Comparison of ENCODE assay signal across 8 cellular contexts in genomic region chr12:48814313-48815280, GRCh38. TPM values are rescaled to one million over a fixed set of nuclear protein-coding genes. Genes with fewer than 3 reads are reported as not detected.
A peak's percentile ranks its signal among the peaks of the same experiment; 100 is the strongest.
DNase-seq lines count a peak whose midpoint lies in the region; ATAC-seq, FAIRE-seq and TF ChIP-seq lines count a peak whose summit lies in the region.

No MANE protein-coding gene starts in this region.

- H3K27me3 Mint-ChIP-seq in activated naive CD4-positive, alpha-beta T cell treated with anti-CD3 and anti-CD28 coated beads for 36 hours (ENCODE audit: low read depth), result peaks cover 15% of the 10 kb centered on the region

- no peaks in the 10 kb centered on the region for H3K9me3 Mint-ChIP-seq in activated naive CD4-positive, alpha-beta T cell treated with anti-CD3 and anti-CD28 coated beads for 36 hours

- H3K27ac Mint-ChIP-seq in activated naive CD4-positive, alpha-beta T cell treated with anti-CD3 and anti-CD28 coated beads for 36 hours, result peak overlapping the region; percentile 37

- TF ChIP-seq CTCF in DND-41 (IDR thresholded peaks at IDR 0.05; ENCODE audit: borderline replicate concordance, extremely low read depth, low read length, poor library complexity, severe bottlenecking), result peak; percentile 89
- TF ChIP-seq CTCF in RWPE1 (conservative IDR thresholded peaks at IDR 0.05; ENCODE audit: low read depth), result peak; percentile 98
- TF ChIP-seq CTCF in ovary (IDR thresholded peaks at IDR 0.05), result peak; percentile 98 to 100 (median 100)
- TF ChIP-seq CTCF in tibial artery (IDR thresholded peaks at IDR 0.05), result peak; percentile 98

- peaks cover 49% of the 10 kb centered on the region for H3K4me1 ChIP-seq in DND-41 (ENCODE audit: insufficient read depth, low read length)
- H3K4me1 ChIP-seq in ovary (ENCODE audit: insufficient read depth), result peaks cover 29% of the 10 kb centered on the region
- peaks cover 0 to 48% (median 29%) of the 10 kb centered on the region in 4 donors for H3K4me1 ChIP-seq in tibial artery

- CTCF ChIA-PET in RWPE1 (lab: Yijun Ruan, JAX), result interaction anchor here (0.7 to 2.9 kb wide), 21 partner anchors 8 to 143 kb away, joined by 3 to 24 read pairs (median 4); partner anchors contain the start of genes DDX23 and KANSL2
- CTCF ChIA-PET in activated naive CD4-positive, alpha-beta T cell treated with anti-CD3 and anti-CD28 coated beads for 36 hours (lab: Charles Lee), result interaction anchor here (0.7 to 4.0 kb wide), 38 partner anchors 9 to 846 kb away, joined by 3 to 29 read pairs (median 5); partner anchors contain the start of genes DDX23 and KANSL2

- peak overlapping the region; percentile 81 for H3K9ac ChIP-seq in DND-41 (ENCODE audit: low read depth, low read length)

- POLR2A ChIA-PET in RWPE1 (lab: Yijun Ruan, JAX; ENCODE audit: low non-redundant PET), result interaction anchor here (0.7 to 1.1 kb wide), 3 partner anchors 13 to 43 kb away, joined by 3 to 4 read pairs (median 3); partner anchors contain the start of gene ADCY6

- peak overlapping the region; percentile 84 for H3K4me2 ChIP-seq in DND-41 (ENCODE audit: insufficient read depth, low read length)

- WGBS in ovary, 3 donors, result 0 to 1% (median 1%) methylated on average over 72 to 84 of the region's 84 CpGs

- TF ChIP-seq EP300 in ovary (IDR thresholded peaks at IDR 0.05), result no peak

- H2AFZ ChIP-seq in DND-41 (ENCODE audit: low read depth, low read length), result peak overlapping the region; percentile 100

- H3K36me3 ChIP-seq in DND-41 (ENCODE audit: insufficient read depth, low read length), result no peaks in the 10 kb centered on the region
- no peaks in the 10 kb centered on the region for H3K36me3 ChIP-seq in ovary
- no peaks in the 10 kb centered on the region for H3K36me3 ChIP-seq in tibial artery

- peak; percentile 74 for TF ChIP-seq POLR2A in ovary (IDR thresholded peaks at IDR 0.05)

- H3K4me1 Mint-ChIP-seq in activated naive CD4-positive, alpha-beta T cell treated with anti-CD3 and anti-CD28 coated beads for 36 hours (ENCODE audit: low read depth), result peaks cover 26% of the 10 kb centered on the region

- H3K36me3 Mint-ChIP-seq in activated naive CD4-positive, alpha-beta T cell treated with anti-CD3 and anti-CD28 coated beads for 36 hours (ENCODE audit: low read depth), result no peaks in the 10 kb centered on the region

- peak; percentile 49 for ATAC-seq in DND-41 (ENCODE audit: insufficient read depth, low read depth)
- peak; percentile 75 for ATAC-seq in GM21381 (IDR thresholded peaks at IDR 0.05; ENCODE audit: unreplicated experiment)

- peak overlapping the region; percentile 97 for H3K27ac ChIP-seq in DND-41 (ENCODE audit: low read length)
- peak overlapping the region; percentile 87 for H3K27ac ChIP-seq in RWPE1
- H3K27ac ChIP-seq in ovary, result peak overlapping the region; percentile 90 to 95
- H3K27ac ChIP-seq in tibial artery, result peak overlapping the region; percentile 82 to 95

- peak overlapping the region; percentile 93 for H3K4me3 Mint-ChIP-seq in activated naive CD4-positive, alpha-beta T cell treated with anti-CD3 and anti-CD28 coated beads for 36 hours

- H3K27me3 ChIP-seq in DND-41 (ENCODE audit: insufficient read depth, low read length, poor library complexity) (no peaks in the 10 kb centered on the region), ovary (no peaks in the 10 kb centered on the region), tibial artery (no peaks in the 10 kb centered on the region)

- intact Hi-C loops in activated naive CD4-positive, alpha-beta T cell treated with anti-CD3 and anti-CD28 coated beads for 36 hours (cut with micrococcal nuclease), result loop anchor here (1.0 to 2.0 kb wide), 3 partner anchors 61 to 132 kb away; partner anchors contain the start of genes CCNT1 and KANSL2
- intact Hi-C loops in ovary (cut with DNase I) (no loop called here), tibial artery (cut with DNase I; ENCODE audit: low total_unique reads) (no loop called here)

- H4K20me1 ChIP-seq in DND-41 (ENCODE audit: insufficient read depth, low read length), result peaks cover 6% of the 10 kb centered on the region; the same call in 1 of the 2 replicates

- peak overlapping the region; percentile 77 to 91 for H3K4me3 ChIP-seq in DND-41 (ENCODE audit: low read depth in 1 of 2, low read length in 2 of 2)
- H3K4me3 ChIP-seq in ovary, result peak overlapping the region; percentile 75
- peak overlapping the region; percentile 85 to 87 for H3K4me3 ChIP-seq in tibial artery

- FAIRE-seq in HTR-8/SVneo (lab: Jason Lieb, UNC), result peak; percentile 88

- H3K9me3 ChIP-seq in DND-41 (ENCODE audit: insufficient read depth, low read length, severe bottlenecking) (no peaks in the 10 kb centered on the region), ovary (no peaks in the 10 kb centered on the region), tibial artery (no peaks in the 10 kb centered on the region)

- DNase-seq in DND-41 (peak; percentile 69), HTR-8/SVneo (ENCODE audit: insufficient read length, low spot score) (peak; percentile 85), RWPE1 (ENCODE audit: low spot score) (peak; percentile 82), glomerular visceral epithelial cell (ENCODE audit: extremely low spot score) (peak; percentile 84), ovary (peak; percentile 88 to 94 (median 91)), tibial artery (peak; percentile 87 to 92)
- DNase-seq in activated naive CD4-positive, alpha-beta T cell treated with anti-CD3 and anti-CD28 coated beads for 36 hours, result peak; percentile 83

- H3K79me2 ChIP-seq in DND-41 (ENCODE audit: insufficient read depth, low read length), result peaks cover 22% of the 10 kb centered on the region

RNA-seq across cellular contexts. Expression of gene CACNB3, which starts 3.7 kb away (rescaled TPM):
- 10 to 100 TPM in 1 of 2 experiments, 1 to 10 TPM in 1; 9.5 to 10.0 TPM for total RNA-seq in activated naive CD4-positive, alpha-beta T cell treated with anti-CD3 and anti-CD28 coated beads for 36 hours
- 100 to 1,000 TPM in 3 of 7 donors, 10 to 100 TPM in 4; 24.1 to 162 (median 92.3) TPM for total RNA-seq in ovary
- 10 to 100 TPM; 29.5 to 50.5 TPM for polyA plus RNA-seq in ovary

RNA-seq across cellular contexts. Expression of gene ADCY6, which starts 25.7 kb away (rescaled TPM):
- total RNA-seq in activated naive CD4-positive, alpha-beta T cell treated with anti-CD3 and anti-CD28 coated beads for 36 hours, result under 1 TPM; 0.05 to 0.15 TPM
- 10 to 100 TPM; 14.8 to 83.3 (median 51.9) TPM for total RNA-seq in ovary
- polyA plus RNA-seq in ovary, result 10 to 100 TPM; 25.4 to 28.1 TPM

RNA-seq across cellular contexts. Expression of gene DDX23, which starts 37.4 kb away (rescaled TPM):
- 100 to 1,000 TPM; 115 to 125 TPM for total RNA-seq in activated naive CD4-positive, alpha-beta T cell treated with anti-CD3 and anti-CD28 coated beads for 36 hours
- 10 to 100 TPM; 48.0 to 82.2 (median 70.5) TPM for total RNA-seq in ovary
- polyA plus RNA-seq in ovary, result 100 to 1,000 TPM in 1 of 2 donors, 10 to 100 TPM in 1; 60.0 to 108 TPM

RNA-seq across cellular contexts. Expression of gene RND1, which starts 51.1 kb away (rescaled TPM):
- total RNA-seq in activated naive CD4-positive, alpha-beta T cell treated with anti-CD3 and anti-CD28 coated beads for 36 hours, result 1 to 10 TPM; 6.8 to 7.4 TPM
- 1 to 10 TPM in 1 of 7 donors, under 1 TPM in 6; 0.23 to 3.8 (median 0.38) TPM for total RNA-seq in ovary
- polyA plus RNA-seq in ovary, result 1 to 10 TPM; 1.2 to 2.1 TPM

Comparison
In these comparisons a context has a peak if more than half of its experiments do, and no peak if none do; other contexts are left out.
1. Peak in every context shown above with its lines: DNase-seq, ATAC-seq, H3K4me3 ChIP-seq and H3K27ac ChIP-seq.
2. RNA of gene ADCY6, which starts 25.7 kb away (total RNA-seq): 14.8 to 83.3 TPM in ovary; 0.05 to 0.15 TPM in activated naive CD4-positive, alpha-beta T cell treated with anti-CD3 and anti-CD28 coated beads for 36 hours; every median in the first group is over 10 times any median in the second.